22 cellular contexts compared by ENCODE assay signal in the genomic region with DNA sequence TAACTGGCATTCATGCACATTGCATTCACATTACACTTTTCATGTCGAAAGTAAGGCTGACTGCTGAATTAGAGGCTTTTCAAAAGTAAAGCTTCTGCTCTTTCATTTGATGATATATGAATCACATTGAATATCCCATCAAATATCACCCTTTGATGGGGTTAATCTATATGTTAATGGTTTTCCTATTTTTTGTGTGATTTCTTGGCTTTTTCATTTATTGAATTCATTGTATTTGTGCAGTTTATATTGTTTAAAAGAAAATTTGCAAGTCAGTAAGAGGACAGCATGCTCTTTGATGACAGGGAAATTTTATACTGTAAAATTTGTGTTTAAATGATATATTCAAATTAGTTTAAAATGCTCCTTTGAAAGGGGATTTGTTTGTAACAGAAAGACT.
DNase-seq lines count a peak whose midpoint lies in the region; ATAC-seq and TF ChIP-seq lines count a peak whose summit lies in the region.
"Had no signal": no experiment of that assay in that cellular context is flagged by ENCODE, and none has a peak within 500 bp of the region (broad histone marks: within the 10 kb centered on the region; RNA-seq: fewer than 3 reads in every experiment).

No MANE protein-coding gene starts in this region.

- no peaks in the 10 kb centered on the region for H3K4me1 Mint-ChIP-seq in activated T-cell treated with anti-CD3 and anti-CD28 coated beads, Interleukin-2, amount 50 U/mL, for 4 hours (ENCODE audit: low read depth)
- H3K4me1 Mint-ChIP-seq: CD14-positive monocyte; CD4-positive, alpha-beta memory T cell; CD4-positive, CD25-positive, alpha-beta regulatory T cell; CD8-positive, alpha-beta memory T cell had no signal

- ATAC-seq in activated T-cell treated with anti-CD3 and anti-CD28 coated beads, Interleukin-2, amount 50 U/mL, for 4 hours: no peak
- no peak for ATAC-seq in HG03045 (IDR thresholded peaks at IDR 0.05; ENCODE audit: unreplicated experiment)
- ATAC-seq: GM12878 had no signal

- peaks cover 8% of the 10 kb centered on the region for H3K9me3 Mint-ChIP-seq in activated T-cell treated with anti-CD3 and anti-CD28 coated beads, Interleukin-2, amount 50 U/mL, for 4 hours

- peak; percentile 83 to 89 for DNase-seq in NCI-H526 (lab: John Stamatoyannopoulos, UW)
- DNase-seq in retinal pigment epithelial cell (ENCODE audit: low read depth): peak; percentile 46
- no peak for DNase-seq in activated T-cell treated with anti-CD3 and anti-CD28 coated beads, Interleukin-2, amount 50 U/mL, for 4 hours
- no peak for DNase-seq in NCI-H187 (lab: John Stamatoyannopoulos, UW)
- DNase-seq: 8988T; ACHN; BE2C; C1 segment of cervical spinal cord; CD4-positive, alpha-beta memory T cell; CD4-positive, CD25-positive, alpha-beta regulatory T cell; CD8-positive, alpha-beta memory T cell; COR-L47; DMS 273 treated with DMSO at 0.1 percent for 48 hours; DMS153; DMS79; DND-41; EL; GDM1 had no signal

- no peak for TF ChIP-seq CTCF in retinal pigment epithelial cell (conservative IDR thresholded peaks at IDR 0.05; ENCODE audit: low read depth, low read length)

- no peak overlapping the region for H3K4me3 ChIP-seq in retinal pigment epithelial cell (ENCODE audit: low read length)
- H3K4me3 ChIP-seq: BLaER1, GM12878 had no signal

- no peak overlapping the region for H3K4me3 Mint-ChIP-seq in activated T-cell treated with anti-CD3 and anti-CD28 coated beads, Interleukin-2, amount 50 U/mL, for 4 hours
- H3K4me3 Mint-ChIP-seq: CD14-positive monocyte; CD4-positive, alpha-beta memory T cell; CD4-positive, CD25-positive, alpha-beta regulatory T cell; CD8-positive, alpha-beta memory T cell had no signal

- H3K36me3 Mint-ChIP-seq in activated T-cell treated with anti-CD3 and anti-CD28 coated beads, Interleukin-2, amount 50 U/mL, for 4 hours (ENCODE audit: insufficient read depth): no peaks in the 10 kb centered on the region
- H3K36me3 Mint-ChIP-seq: CD14-positive monocyte; CD4-positive, alpha-beta memory T cell; CD4-positive, CD25-positive, alpha-beta regulatory T cell; CD8-positive, alpha-beta memory T cell had no signal

- no peaks in the 10 kb centered on the region for H3K27me3 Mint-ChIP-seq in activated T-cell treated with anti-CD3 and anti-CD28 coated beads, Interleukin-2, amount 50 U/mL, for 4 hours (ENCODE audit: low read depth)
- H3K27me3 Mint-ChIP-seq: CD4-positive, alpha-beta memory T cell; CD4-positive, CD25-positive, alpha-beta regulatory T cell; CD8-positive, alpha-beta memory T cell had no signal

Comparison
In these comparisons a context has a peak if more than half of its experiments do, and no peak if none do; other contexts are left out.
1. DNase-seq: peak in NCI-H526 (2 of 2) and retinal pigment epithelial cell (single experiment); none in activated T-cell treated with anti-CD3 and anti-CD28 coated beads, Interleukin-2, amount 50 U/mL, for 4 hours (single experiment) and NCI-H187 (0 of 2).